14 cellular contexts compared by ENCODE assay signal in the genomic region with DNA sequence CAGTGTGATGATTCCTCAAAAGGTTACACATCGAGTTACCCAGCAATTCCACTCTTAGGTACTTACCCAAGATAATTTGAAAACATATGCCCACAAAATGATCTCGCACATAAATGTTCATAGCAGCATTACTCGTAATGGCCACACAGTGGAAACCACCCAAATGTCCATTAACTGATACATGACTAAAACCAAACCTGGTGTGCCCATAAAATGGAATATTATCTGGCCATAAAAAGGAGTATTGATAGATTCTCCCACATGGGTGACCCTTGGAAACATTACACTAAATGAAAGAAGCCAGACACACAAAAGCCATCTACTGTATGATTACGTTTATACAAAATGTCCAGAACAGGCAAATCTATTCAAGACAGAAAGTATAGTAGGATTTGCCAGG.
"Had no signal": no experiment of that assay in that cellular context is flagged by ENCODE, and none has a peak within 500 bp of the region (broad histone marks: within the 10 kb centered on the region; RNA-seq: fewer than 3 reads in every experiment).

No MANE protein-coding gene starts in this region.

- H3K4me3 Mint-ChIP-seq: activated T-cell treated with anti-CD3 and anti-CD28 coated beads, Interleukin-2, amount 50 U/mL, for 24 hours; stimulated activated effector memory CD8-positive, alpha-beta T cell treated with anti-CD3 and anti-CD28 coated beads, Interleukin-12 subunit alpha, Interleukin-12 subunit beta, amount 100 ng/mL, for 72 hours had no signal

- H3K27ac ChIP-seq: esophagus squamous epithelium, gastroesophageal sphincter, lower lobe of right lung, suprapubic skin, upper lobe of right lung had no signal

- ATAC-seq: gastroesophageal sphincter; lower lobe of right lung; right cardiac atrium; stimulated activated effector memory CD8-positive, alpha-beta T cell treated with anti-CD3 and anti-CD28 coated beads, Interleukin-12 subunit alpha, Interleukin-12 subunit beta, amount 100 ng/mL, for 72 hours; upper lobe of right lung had no signal

- H3K4me1 Mint-ChIP-seq: stimulated activated effector memory CD8-positive, alpha-beta T cell treated with anti-CD3 and anti-CD28 coated beads, Interleukin-12 subunit alpha, Interleukin-12 subunit beta, amount 100 ng/mL, for 72 hours had no signal

- H3K4me1 ChIP-seq: esophagus squamous epithelium, gastroesophageal sphincter, lower lobe of right lung, suprapubic skin, upper lobe of right lung had no signal

- H3K27me3 Mint-ChIP-seq: activated T-cell treated with anti-CD3 and anti-CD28 coated beads, Interleukin-2, amount 50 U/mL, for 24 hours; naive B cell had no signal

- DNase-seq: activated effector memory CD4-positive, alpha-beta T cell treated with anti-CD3 and anti-CD28 coated beads, Interleukin-2, amount 50 U/mL, for 16 hours; activated T-cell treated with anti-CD3 and anti-CD28 coated beads, Interleukin-2, amount 50 U/mL, for 24 hours; esophagus squamous epithelium; kidney; lower lobe of right lung; naive B cell; posterior cingulate gyrus; right cardiac atrium; small intestine; upper lobe of right lung had no signal

- H3K36me3 Mint-ChIP-seq: stimulated activated effector memory CD8-positive, alpha-beta T cell treated with anti-CD3 and anti-CD28 coated beads, Interleukin-12 subunit alpha, Interleukin-12 subunit beta, amount 100 ng/mL, for 72 hours had no signal

- H3K27me3 ChIP-seq: esophagus squamous epithelium, gastroesophageal sphincter, hepatocyte, suprapubic skin, upper lobe of right lung had no signal

- H3K27ac Mint-ChIP-seq: activated T-cell treated with anti-CD3 and anti-CD28 coated beads, Interleukin-2, amount 50 U/mL, for 24 hours; stimulated activated effector memory CD8-positive, alpha-beta T cell treated with anti-CD3 and anti-CD28 coated beads, Interleukin-12 subunit alpha, Interleukin-12 subunit beta, amount 100 ng/mL, for 72 hours had no signal
